1 cellular context compared by ENCODE assay signal in the genomic region with DNA sequence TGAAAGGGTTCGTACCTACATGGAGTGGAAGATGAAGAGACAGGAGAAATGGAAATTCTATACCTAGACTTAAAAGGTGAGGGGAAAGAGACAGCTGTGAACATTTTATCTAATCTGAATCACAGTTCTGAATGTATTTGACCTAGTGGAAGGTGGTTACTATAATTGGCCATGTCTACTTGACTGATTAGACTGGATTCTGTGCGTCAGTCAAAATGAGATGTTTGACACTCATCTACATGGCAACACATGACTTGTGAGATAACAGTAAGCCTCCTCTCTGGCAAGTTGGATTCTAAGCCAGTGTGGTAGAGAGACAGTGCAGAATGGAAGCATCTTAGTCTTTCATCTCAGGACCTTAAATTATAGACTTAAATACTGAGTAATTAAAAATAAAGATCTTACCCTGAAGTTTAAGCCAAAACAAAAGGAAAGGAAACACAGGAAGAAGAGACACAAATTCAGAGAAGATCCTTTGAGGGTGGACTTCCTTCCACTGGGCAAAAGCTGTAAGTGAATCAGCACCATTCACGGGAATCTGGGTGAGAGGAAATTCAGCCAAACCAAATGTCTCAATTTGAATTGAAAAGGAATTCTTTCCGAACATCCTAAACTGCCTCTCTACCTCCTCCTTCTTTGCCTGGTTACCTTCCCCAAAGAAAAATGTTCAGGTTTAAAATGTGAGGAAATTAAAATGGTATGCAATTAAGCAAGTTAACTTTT.
A peak's percentile ranks its signal among the peaks of the same experiment; 100 is the strongest.
TF ChIP-seq lines count a peak whose summit lies in the region.

No MANE protein-coding gene starts in this region.

TF ChIP-seq in K562, 482 proteins besides CTCF, POLR2A, EP300 and RAD21 (continued from another document):
- TF ChIP-seq CBFA2T3 (IDR thresholded peaks at IDR 0.05): peak; percentile 59
- TF ChIP-seq, protein P1, sequence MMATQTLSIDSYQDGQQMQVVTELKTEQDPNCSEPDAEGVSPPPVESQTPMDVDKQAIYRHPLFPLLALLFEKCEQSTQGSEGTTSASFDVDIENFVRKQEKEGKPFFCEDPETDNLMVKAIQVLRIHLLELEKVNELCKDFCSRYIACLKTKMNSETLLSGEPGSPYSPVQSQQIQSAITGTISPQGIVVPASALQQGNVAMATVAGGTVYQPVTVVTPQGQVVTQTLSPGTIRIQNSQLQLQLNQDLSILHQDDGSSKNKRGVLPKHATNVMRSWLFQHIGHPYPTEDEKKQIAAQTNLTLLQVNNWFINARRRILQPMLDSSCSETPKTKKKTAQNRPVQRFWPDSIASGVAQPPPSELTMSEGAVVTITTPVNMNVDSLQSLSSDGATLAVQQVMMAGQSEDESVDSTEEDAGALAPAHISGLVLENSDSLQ (IDR thresholded peaks at IDR 0.05): peak; percentile 67
- TF ChIP-seq ZNF24 (IDR thresholded peaks at IDR 0.05): no peak
- TF ChIP-seq CBFA2T2 (conservative IDR thresholded peaks at IDR 0.05): 0 out of 2 replicates have a peak, but pooled peaks have one; percentile 6
- TF ChIP-seq ZFP30 (CRISPR knock-in tag; IDR thresholded peaks at IDR 0.05; ENCODE audit: borderline replicate concordance): no peak
